2 cellular contexts compared by ENCODE assay signal in the genomic region with DNA sequence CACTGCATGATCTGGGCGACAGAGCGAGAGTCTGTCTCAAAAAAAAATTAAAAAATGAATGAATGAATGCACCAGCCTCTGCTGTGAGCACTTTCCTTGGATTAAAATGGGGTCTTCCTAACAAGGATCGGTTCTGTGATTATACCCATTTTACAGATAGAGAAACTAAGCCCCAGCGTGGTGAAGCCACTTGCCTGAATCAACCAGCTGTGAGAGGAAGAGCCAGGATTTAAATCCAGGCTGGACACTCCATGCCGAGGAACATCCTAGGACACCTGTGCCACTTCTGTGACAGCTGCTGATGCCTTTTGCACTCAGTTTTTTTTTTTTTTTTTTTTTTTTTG.
TF ChIP-seq lines count a peak whose summit lies in the region.

No MANE protein-coding gene starts in this region.

TF ChIP-seq in HEK293T, 16 proteins besides CTCF, POLR2A, EP300 and RAD21:
- TF ChIP-seq ZNF384 (IDR thresholded peaks at IDR 0.05), result peak; percentile 74
- no peak for TF ChIP-seq LEF1 (IDR thresholded peaks at IDR 0.05; ENCODE audit: borderline replicate concordance)

TF ChIP-seq in H1, 55 proteins besides CTCF, POLR2A, EP300 and RAD21:
- TF ChIP-seq KDM1A (IDR thresholded peaks at IDR 0.05; ENCODE audit: borderline replicate concordance, low read length), result peak; percentile 63; the same call in 1 of the 2 replicates
- TF ChIP-seq, protein P1, sequence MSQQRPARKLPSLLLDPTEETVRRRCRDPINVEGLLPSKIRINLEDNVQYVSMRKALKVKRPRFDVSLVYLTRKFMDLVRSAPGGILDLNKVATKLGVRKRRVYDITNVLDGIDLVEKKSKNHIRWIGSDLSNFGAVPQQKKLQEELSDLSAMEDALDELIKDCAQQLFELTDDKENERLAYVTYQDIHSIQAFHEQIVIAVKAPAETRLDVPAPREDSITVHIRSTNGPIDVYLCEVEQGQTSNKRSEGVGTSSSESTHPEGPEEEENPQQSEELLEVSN (IDR thresholded peaks at IDR 0.05), result no peak
